ENCODE assay signal across 8 cellular contexts in genomic region chr17:27793168-27793905, GRCh38. TPM values are rescaled to one million over a fixed set of nuclear protein-coding genes. Genes with fewer than 3 reads are reported as not detected.
DNase-seq lines count a peak whose midpoint lies in the region; ATAC-seq and TF ChIP-seq lines count a peak whose summit lies in the region.

No MANE protein-coding gene starts in this region.

- 0% methylated on average over 2 of the region's 58 CpGs; no CpG with 5 or more reads in 1 of the 2 donors for WGBS in gastroesophageal sphincter (ENCODE audit: low coverage in 1 of 2), 2 donors
- 3 to 6% (median 4%) methylated on average over 34 to 58 of the region's 58 CpGs for WGBS in ovary, 3 donors

- in situ Hi-C loops in Panc1 (cut with HindIII; ENCODE audit: low pct_unique_long_range_greater_than_20kb, low sequenced_read_pairs): no loop called here

- DNase-seq in DMS53 treated with DMSO at 0.1 percent for 48 hours (lab: John Stamatoyannopoulos, UW; ENCODE audit: unreplicated experiment): peak; percentile 32
- DNase-seq in Panc1 (ENCODE audit: low read depth, low spot score): no peak
- DNase-seq in ovary: peak; percentile 24 to 66 (median 49)
- no peak for DNase-seq in NCI-H1092 (lab: John Stamatoyannopoulos, UW)
- no peak for DNase-seq in activated CD8-positive, alpha-beta memory T cell treated with anti-CD3 and anti-CD28 coated beads for 24 hours
- DNase-seq in activated gamma-delta T cell (lab: John Stamatoyannopoulos, UW): no peak

- H3K36me3 ChIP-seq in Panc1 (ENCODE audit: control insufficient read depth, insufficient read depth, low read length) (no peaks in the 10 kb centered on the region), gastroesophageal sphincter (no peaks in the 10 kb centered on the region), ovary (no peaks in the 10 kb centered on the region)

- H3K27ac ChIP-seq in Panc1 (ENCODE audit: low read length) (no peak overlapping the region), gastroesophageal sphincter (no peak overlapping the region), ovary (no peak overlapping the region)

- POLR2A ChIA-PET in Panc1 (lab: Charles Lee): no interaction called here

- ATAC-seq in Panc1 (peak; percentile 67), gastroesophageal sphincter (peak; percentile 46), GM18861 (IDR thresholded peaks at IDR 0.05; ENCODE audit: unreplicated experiment) (no peak)

- TF ChIP-seq CTCF in Panc1 (IDR thresholded peaks at IDR 0.05) (no peak), gastroesophageal sphincter (IDR thresholded peaks at IDR 0.05) (no peak), ovary (IDR thresholded peaks at IDR 0.05) (no peak)

- H3K9me3 ChIP-seq in Panc1 (ENCODE audit: control insufficient read depth, insufficient read depth, low read depth, low read length) (no peaks in the 10 kb centered on the region), gastroesophageal sphincter (no peaks in the 10 kb centered on the region), ovary (no peaks in the 10 kb centered on the region)

- CTCF ChIA-PET in Panc1 (lab: Charles Lee): interaction anchor here (0.7 to 1.8 kb wide), 3 partner anchors 12 to 87 kb away, joined by 3 to 5 read pairs (median 3); no protein-coding TSS in a partner anchor

- peaks cover 19% of the 10 kb centered on the region for H3K27me3 ChIP-seq in Panc1 (ENCODE audit: control insufficient read depth, insufficient read depth, low read length)
- H3K27me3 ChIP-seq in gastroesophageal sphincter: peaks cover 51% of the 10 kb centered on the region
- H3K27me3 ChIP-seq in ovary: no peaks in the 10 kb centered on the region

- H3K4me1 ChIP-seq in Panc1 (ENCODE audit: control insufficient read depth, insufficient read depth, low read length) (peaks cover 4% of the 10 kb centered on the region; the same call in 1 of the 2 replicates), gastroesophageal sphincter (peaks cover 0 to 15% (median 8%) of the 10 kb centered on the region in 3 donors), ovary (ENCODE audit: insufficient read depth) (peaks cover 5% of the 10 kb centered on the region)

- TF ChIP-seq POLR2A in gastroesophageal sphincter (IDR thresholded peaks at IDR 0.05) (no peak), ovary (IDR thresholded peaks at IDR 0.05) (no peak)

- no TSS peak for BruUV-seq in Panc1 (replicated peaks; lab: Mats Ljungman, UMichigan)

- peak overlapping the region; percentile 32 to 42 for H3K4me3 ChIP-seq in Panc1 (ENCODE audit: low read depth in 2 of 2, low read length in 2 of 2)
- H3K4me3 ChIP-seq in gastroesophageal sphincter: peak overlapping the region in 1 of 2 donors; percentile 42
- H3K4me3 ChIP-seq in ovary: peak overlapping the region; percentile 21

- no peak for TF ChIP-seq EP300 in gastroesophageal sphincter (IDR thresholded peaks at IDR 0.05)
- no peak for TF ChIP-seq EP300 in ovary (IDR thresholded peaks at IDR 0.05)

- intact Hi-C loops in Panc1 (cut with micrococcal nuclease; ENCODE audit: unreplicated experiment): loop anchor here (10.0 kb wide), 1 partner anchor 51 kb away; no protein-coding TSS in a partner anchor
- intact Hi-C loops in ovary (cut with DNase I): no loop called here

RNA-seq across cellular contexts. Expression of gene NOS2, which starts 7.0 kb away (rescaled TPM):
- total RNA-seq in Panc1 (2021; ENCODE audit: unreplicated experiment) (0.08 TPM), gastroesophageal sphincter (under 1 TPM; 0.07 to 0.40 (median 0.35) TPM), ovary (under 1 TPM; 0.11 to 0.63 (median 0.40) TPM)
- 0.07 TPM for polyA plus RNA-seq in Panc1 (2012; ENCODE audit: insufficient read length)
- polyA plus RNA-seq in ovary: 1 to 10 TPM in 1 of 2 donors, under 1 TPM in 1; 0.33 to 1.9 TPM

Comparison
In these comparisons a context has a peak if more than half of its experiments do, and no peak if none do; other contexts are left out.
1. DNase-seq: peak in DMS53 treated with DMSO at 0.1 percent for 48 hours (single experiment) and ovary (5 of 5); none in Panc1 (single experiment), NCI-H1092 (single experiment), activated CD8-positive, alpha-beta memory T cell treated with anti-CD3 and anti-CD28 coated beads for 24 hours (single experiment) and activated gamma-delta T cell (single experiment).